In the genomic region with DNA sequence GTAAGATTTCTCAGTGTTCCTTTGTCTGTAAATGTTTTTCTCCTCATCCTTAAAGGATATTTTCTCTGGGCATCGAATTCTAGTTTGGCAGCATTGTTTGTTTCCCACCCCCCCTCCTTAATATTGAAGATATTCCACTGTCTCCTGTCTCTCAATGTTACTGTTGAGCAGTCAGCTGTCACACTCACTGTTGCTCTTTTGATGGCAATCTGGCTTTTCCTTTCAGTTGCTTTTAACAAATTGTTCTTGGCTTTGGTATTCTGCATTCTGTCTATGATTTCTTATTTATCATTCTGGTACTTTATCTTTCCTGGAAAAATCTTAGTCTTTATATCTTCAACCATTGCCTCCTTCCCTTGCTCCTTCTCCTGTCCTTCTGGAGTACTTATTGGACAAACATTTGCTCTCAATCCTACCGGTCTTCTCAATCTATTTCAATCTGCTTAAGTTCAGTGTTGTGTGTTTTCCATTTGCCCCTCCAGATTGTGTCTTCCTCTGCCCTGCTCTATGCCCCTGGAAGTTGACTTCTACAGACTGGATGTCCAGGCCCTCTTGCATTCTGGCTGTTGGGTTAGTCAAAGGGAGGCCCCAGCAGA, we compare ENCODE assay signal across 24 cellular contexts. TPM values are rescaled to one million over a fixed set of nuclear protein-coding genes. Genes with fewer than 3 reads are reported as not detected.
"Had no signal": no experiment of that assay in that cellular context is flagged by ENCODE, and none has a peak within 500 bp of the region (broad histone marks: within the 10 kb centered on the region; RNA-seq: fewer than 3 reads in every experiment).

No MANE protein-coding gene starts in this region.

- H3K27ac ChIP-seq: brain microvascular endothelial cell, gastroesophageal sphincter, heart right ventricle, skin epidermis, transverse colon, vagina had no signal

- H3K4me3 ChIP-seq: gastroesophageal sphincter, heart right ventricle, skin epidermis, transverse colon, vagina had no signal

- H3K36me3 ChIP-seq: brain microvascular endothelial cell, heart right ventricle, transverse colon, vagina had no signal

- H3K4me1 ChIP-seq: gastroesophageal sphincter, heart right ventricle, transverse colon, vagina had no signal

- H3K27me3 ChIP-seq: brain microvascular endothelial cell, gastroesophageal sphincter, heart right ventricle, transverse colon, vagina had no signal

- H3K4me1 Mint-ChIP-seq: activated B cell treated with CpG ODN at 0.5 μM for 24 hours; activated CD4-positive, alpha-beta T cell treated with anti-CD3 and anti-CD28 coated beads, Interleukin-2, amount 10 ng/mL, durations not matched to agents 24 days and 14 days; activated naive CD8-positive, alpha-beta T cell treated with anti-CD3 and anti-CD28 coated beads, Interleukin-2, amount 10 ng/mL, durations not matched to agents 7 days and 5 days; nephron had no signal

- H3K4me3 Mint-ChIP-seq: activated B cell treated with CpG ODN at 0.5 μM for 24 hours; activated CD4-positive, alpha-beta T cell treated with anti-CD3 and anti-CD28 coated beads, Interleukin-2, amount 10 ng/mL, durations not matched to agents 24 days and 14 days; activated CD8-positive, alpha-beta T cell treated with anti-CD3 and anti-CD28 coated beads, Interleukin-2, amount 10 ng/mL, durations not matched to agents 7 days and 5 days; activated naive CD8-positive, alpha-beta T cell treated with anti-CD3 and anti-CD28 coated beads, Interleukin-2, amount 10 ng/mL, durations not matched to agents 7 days and 5 days; activated T-cell treated with anti-CD3 and anti-CD28 coated beads, Interleukin-2, amount 50 U/mL, for 72 hours; dendritic cell treated with granulocyte-macrophage colony-stimulating factor and Interleukin-4, amounts not matched to agents 40 ng/mL and 50 ng/mL, for 4 days; effector memory CD8-positive, alpha-beta T cell; nephron had no signal

- ATAC-seq: activated CD8-positive, alpha-beta T cell treated with anti-CD3 and anti-CD28 coated beads, Interleukin-2, amount 10 ng/mL, durations not matched to agents 7 days and 5 days; activated T-cell treated with anti-CD3 and anti-CD28 coated beads, Interleukin-2, amount 50 U/mL, for 72 hours; effector memory CD8-positive, alpha-beta T cell; gastroesophageal sphincter; heart right ventricle had no signal

- H3K27ac Mint-ChIP-seq: activated B cell treated with CpG ODN at 0.5 μM for 24 hours; activated CD4-positive, alpha-beta T cell treated with anti-CD3 and anti-CD28 coated beads, Interleukin-2, amount 10 ng/mL, durations not matched to agents 24 days and 14 days; activated CD8-positive, alpha-beta T cell treated with anti-CD3 and anti-CD28 coated beads, Interleukin-2, amount 10 ng/mL, durations not matched to agents 7 days and 5 days; activated naive CD8-positive, alpha-beta T cell treated with anti-CD3 and anti-CD28 coated beads, Interleukin-2, amount 10 ng/mL, durations not matched to agents 7 days and 5 days; activated T-cell treated with anti-CD3 and anti-CD28 coated beads, Interleukin-2, amount 50 U/mL, for 72 hours; dendritic cell treated with granulocyte-macrophage colony-stimulating factor and Interleukin-4, amounts not matched to agents 40 ng/mL and 50 ng/mL, for 4 days; effector memory CD8-positive, alpha-beta T cell; nephron had no signal

- DNase-seq: activated B cell treated with CpG ODN at 0.5 μM for 24 hours; activated CD4-positive, alpha-beta T cell treated with anti-CD3 and anti-CD28 coated beads, Interleukin-2, amount 10 ng/mL, durations not matched to agents 24 days and 14 days; activated CD8-positive, alpha-beta memory T cell treated with anti-CD3 and anti-CD28 coated beads, Interleukin-2, amount 50 U/mL, for 48 hours; activated CD8-positive, alpha-beta T cell treated with anti-CD3 and anti-CD28 coated beads, Interleukin-2, amount 10 ng/mL, durations not matched to agents 7 days and 5 days; activated gamma-delta T cell; activated naive CD8-positive, alpha-beta T cell treated with anti-CD3 and anti-CD28 coated beads, Interleukin-2, amount 10 ng/mL, durations not matched to agents 7 days and 5 days; activated T-cell treated with anti-CD3 and anti-CD28 coated beads, Interleukin-2, amount 50 U/mL, for 72 hours; anterior cingulate cortex; brain microvascular endothelial cell; effector memory CD8-positive, alpha-beta T cell; heart right ventricle; mesendoderm; nucleus accumbens; stimulated activated CD4-positive, alpha-beta T cell treated with anti-CD3 and anti-CD28 coated beads, Interleukin-15, amount 100 ng/mL, for 24 hours; stimulated activated CD4-positive, alpha-beta T cell treated with anti-CD3 and anti-CD28 coated beads, Interleukin-4, amount 100 ng/mL, for 1 hour; stimulated activated naive CD4-positive, alpha-beta T cell; transverse colon had no signal

- H3K27me3 Mint-ChIP-seq: activated B cell treated with CpG ODN at 0.5 μM for 24 hours; activated CD4-positive, alpha-beta T cell treated with anti-CD3 and anti-CD28 coated beads, Interleukin-2, amount 10 ng/mL, durations not matched to agents 24 days and 14 days; activated naive CD8-positive, alpha-beta T cell treated with anti-CD3 and anti-CD28 coated beads, Interleukin-2, amount 10 ng/mL, durations not matched to agents 7 days and 5 days; dendritic cell treated with granulocyte-macrophage colony-stimulating factor and Interleukin-4, amounts not matched to agents 40 ng/mL and 50 ng/mL, for 4 days; effector memory CD8-positive, alpha-beta T cell had no signal

RNA-seq across cellular contexts. Expression of gene IDI2, which starts 46.7 kb away (rescaled TPM):
- total RNA-seq: activated B cell treated with CpG ODN at 0.5 μM for 24 hours; activated CD4-positive, alpha-beta T cell treated with anti-CD3 and anti-CD28 coated beads, Interleukin-2, amount 10 ng/mL, durations not matched to agents 24 days and 14 days; activated CD8-positive, alpha-beta T cell treated with anti-CD3 and anti-CD28 coated beads, Interleukin-2, amount 10 ng/mL, durations not matched to agents 7 days and 5 days; activated naive CD8-positive, alpha-beta T cell treated with anti-CD3 and anti-CD28 coated beads, Interleukin-2, amount 10 ng/mL, durations not matched to agents 7 days and 5 days; activated T-cell treated with anti-CD3 and anti-CD28 coated beads, Interleukin-2, amount 50 U/mL, for 72 hours; gastroesophageal sphincter; lower leg skin; posterior vena cava; transverse colon; vagina had no signal
